Comparison of ENCODE assay signal across 19 cellular contexts in genomic region chr1:213330281-213330680, GRCh38.
"Had no signal": no experiment of that assay in that cellular context is flagged by ENCODE, and none has a peak within 500 bp of the region (broad histone marks: within the 10 kb centered on the region; RNA-seq: fewer than 3 reads in every experiment).

No MANE protein-coding gene starts in this region.

- H3K79me2 ChIP-seq: hepatocyte had no signal

- H3K27ac ChIP-seq: epithelial cell of prostate, hepatocyte, upper lobe of right lung had no signal

- H3K36me3 ChIP-seq: upper lobe of right lung had no signal

- FAIRE-seq: colon, islet of Langerhans had no signal

- H3K4me2 ChIP-seq: hepatocyte had no signal

- ATAC-seq: activated CD8-positive, alpha-beta T cell treated with anti-CD3 and anti-CD28 coated beads for 36 hours; activated naive CD8-positive, alpha-beta T cell treated with anti-CD3 and anti-CD28 coated beads, Interleukin-2, amount 50 U/mL, for 24 hours; activated T-cell treated with anti-CD3 and anti-CD28 coated beads, Interleukin-2, amount 50 U/mL, for 4 hours; left cardiac atrium; stimulated activated naive B cell treated with anti-CD40 and anti-IgM and Interleukin-4, amounts not matched to agents 10 μg/mL and 1 μg/mL and 100 μg/mL, for 72 hours; upper lobe of right lung had no signal

- H3K4me1 ChIP-seq: upper lobe of right lung had no signal

- H3K4me3 ChIP-seq: hepatocyte, lung, upper lobe of right lung had no signal

- H2AFZ ChIP-seq: hepatocyte had no signal

- H3K27me3 ChIP-seq: hepatocyte, upper lobe of right lung had no signal

- DNase-seq: activated CD4-positive, alpha-beta T cell treated with anti-CD3 and anti-CD28 coated beads for 48 hours; activated CD4-positive, CD25-positive, alpha-beta regulatory T cell; activated CD8-positive, alpha-beta T cell treated with anti-CD3 and anti-CD28 coated beads for 36 hours; activated effector memory CD4-positive, alpha-beta T cell treated with Interleukin-2 at 50 U/mL for 16 hours; activated naive CD4-positive, alpha-beta T cell treated with anti-CD3 and anti-CD28 coated beads, Interleukin-2, amount 10 ng/mL, durations not matched to agents 7 days and 5 days; activated naive CD8-positive, alpha-beta T cell treated with anti-CD3 and anti-CD28 coated beads, Interleukin-2, amount 50 U/mL, for 24 hours; activated T-cell treated with anti-CD3 and anti-CD28 coated beads, Interleukin-2, amount 50 U/mL, for 4 hours; anterior cingulate cortex; central memory CD4-positive, alpha-beta T cell; endodermal cell; foreskin fibroblast; left cardiac atrium; stimulated activated naive B cell treated with anti-CD40 and anti-IgM and Interleukin-4, amounts not matched to agents 10 μg/mL and 1 μg/mL and 100 μg/mL, for 72 hours; upper lobe of right lung had no signal

- H3K9me3 ChIP-seq: upper lobe of right lung had no signal
